17 cellular contexts compared by ENCODE assay signal in genomic region chr3:99108508-99108907, GRCh38.
DNase-seq lines count a peak whose midpoint lies in the region; FAIRE-seq and TF ChIP-seq lines count a peak whose summit lies in the region.
"Had no signal": no experiment of that assay in that cellular context is flagged by ENCODE, and none has a peak within 500 bp of the region (broad histone marks: within the 10 kb centered on the region; RNA-seq: fewer than 3 reads in every experiment).

No MANE protein-coding gene starts in this region.

- H3K27ac Mint-ChIP-seq in activated CD4-positive, alpha-beta T cell treated with anti-CD3 and anti-CD28 coated beads, Interleukin-2, amount 10 ng/mL, durations not matched to agents 7 days and 5 days, result no peak overlapping the region
- H3K27ac Mint-ChIP-seq: activated CD4-positive, alpha-beta T cell treated with anti-CD3 and anti-CD28 coated beads, Interleukin-2, amount 10 ng/mL, durations not matched to agents 24 days and 14 days; activated naive CD8-positive, alpha-beta T cell treated with anti-CD3 and anti-CD28 coated beads for 36 hours; natural killer cell had no signal

- no peaks in the 10 kb centered on the region for H3K4me1 Mint-ChIP-seq in activated CD4-positive, alpha-beta T cell treated with anti-CD3 and anti-CD28 coated beads, Interleukin-2, amount 10 ng/mL, durations not matched to agents 7 days and 5 days
- H3K4me1 Mint-ChIP-seq: activated CD4-positive, alpha-beta T cell treated with anti-CD3 and anti-CD28 coated beads, Interleukin-2, amount 10 ng/mL, durations not matched to agents 24 days and 14 days; activated naive CD8-positive, alpha-beta T cell treated with anti-CD3 and anti-CD28 coated beads for 36 hours; natural killer cell had no signal

- H3K36me3 ChIP-seq in bronchial epithelial cell (ENCODE audit: control insufficient read depth, insufficient read depth, low read length), result no peaks in the 10 kb centered on the region
- H3K36me3 ChIP-seq in kidney epithelial cell (ENCODE audit: control insufficient read depth, insufficient read depth, low read length), result no peaks in the 10 kb centered on the region
- H3K36me3 ChIP-seq: tibial nerve had no signal

- H3K27me3 ChIP-seq in bronchial epithelial cell (ENCODE audit: control insufficient read depth, insufficient read depth, low read length) (peaks cover 1% of the 10 kb centered on the region), kidney epithelial cell (ENCODE audit: control insufficient read depth, insufficient read depth, low read length) (no peaks in the 10 kb centered on the region)
- H3K27me3 ChIP-seq: hepatocyte, tibial nerve had no signal

- no peak overlapping the region for H3K4me3 Mint-ChIP-seq in activated CD4-positive, alpha-beta T cell treated with anti-CD3 and anti-CD28 coated beads, Interleukin-2, amount 10 ng/mL, durations not matched to agents 7 days and 5 days
- H3K4me3 Mint-ChIP-seq: activated CD4-positive, alpha-beta T cell treated with anti-CD3 and anti-CD28 coated beads, Interleukin-2, amount 10 ng/mL, durations not matched to agents 24 days and 14 days; activated naive CD8-positive, alpha-beta T cell treated with anti-CD3 and anti-CD28 coated beads for 36 hours; natural killer cell had no signal

- CTCF ChIA-PET in activated CD4-positive, alpha-beta T cell treated with anti-CD3 and anti-CD28 coated beads, Interleukin-2, amount 10 ng/mL, durations not matched to agents 7 days and 5 days (lab: Charles Lee), result no interaction called here

- FAIRE-seq in bronchial epithelial cell (lab: Jason Lieb, UNC), result no peak

- H3K36me3 Mint-ChIP-seq in activated CD4-positive, alpha-beta T cell treated with anti-CD3 and anti-CD28 coated beads, Interleukin-2, amount 10 ng/mL, durations not matched to agents 7 days and 5 days (ENCODE audit: low read depth), result no peaks in the 10 kb centered on the region
- H3K36me3 Mint-ChIP-seq: activated naive CD8-positive, alpha-beta T cell treated with anti-CD3 and anti-CD28 coated beads for 36 hours; natural killer cell had no signal

- DNase-seq in AG09319 (ENCODE audit: extremely low read depth, low read depth) (peak; percentile 74), HT1080 (ENCODE audit: low read depth) (peak; percentile 99), bronchial epithelial cell (ENCODE audit: low read depth) (peak; percentile 96), kidney epithelial cell (ENCODE audit: low read depth) (peak; percentile 77)
- DNase-seq in activated CD4-positive, alpha-beta T cell treated with anti-CD3 and anti-CD28 coated beads, Interleukin-2, amount 50 U/mL, for 1 hour, result no peak
- DNase-seq in effector CD4-positive, alpha-beta T cell, result no peak
- DNase-seq in activated CD4-positive, alpha-beta T cell treated with anti-CD3 and anti-CD28 coated beads, Interleukin-2, amount 10 ng/mL, durations not matched to agents 7 days and 5 days, result no peak
- no peak for DNase-seq in activated CD4-positive, alpha-beta T cell treated with anti-CD3 and anti-CD28 coated beads for 48 hours
- DNase-seq: activated CD4-positive, alpha-beta T cell treated with anti-CD3 and anti-CD28 coated beads, Interleukin-2, amount 10 ng/mL, durations not matched to agents 24 days and 14 days; activated naive CD8-positive, alpha-beta T cell treated with anti-CD3 and anti-CD28 coated beads for 36 hours; Caco-2; natural killer cell; NCI-H1694; SHP77; stimulated activated CD4-positive, alpha-beta T cell treated with anti-CD3 and anti-CD28 coated beads, Interleukin-4, amount 100 ng/mL, for 24 hours had no signal

- H3K4me3 ChIP-seq in bronchial epithelial cell (ENCODE audit: low read depth, low read length) (no peak overlapping the region), kidney epithelial cell (ENCODE audit: low read depth, low read length) (no peak overlapping the region)
- H3K4me3 ChIP-seq: hepatocyte, tibial nerve had no signal

- POLR2A ChIA-PET in activated CD4-positive, alpha-beta T cell treated with anti-CD3 and anti-CD28 coated beads, Interleukin-2, amount 10 ng/mL, durations not matched to agents 7 days and 5 days (lab: Charles Lee), result no interaction called here

- H3K9me3 Mint-ChIP-seq in activated CD4-positive, alpha-beta T cell treated with anti-CD3 and anti-CD28 coated beads, Interleukin-2, amount 10 ng/mL, durations not matched to agents 7 days and 5 days, result no peaks in the 10 kb centered on the region
- H3K9me3 Mint-ChIP-seq: activated CD4-positive, alpha-beta T cell treated with anti-CD3 and anti-CD28 coated beads, Interleukin-2, amount 10 ng/mL, durations not matched to agents 24 days and 14 days; activated naive CD8-positive, alpha-beta T cell treated with anti-CD3 and anti-CD28 coated beads for 36 hours had no signal

- TF ChIP-seq CTCF in AG09319 (IDR thresholded peaks at IDR 0.05; ENCODE audit: low read depth, low read length) (no peak), bronchial epithelial cell (IDR thresholded peaks at IDR 0.05; ENCODE audit: insufficient read depth, low read length, severe bottlenecking) (no peak), kidney epithelial cell (IDR thresholded peaks at IDR 0.05; ENCODE audit: insufficient read depth, low read length, poor library complexity, severe bottlenecking) (no peak)

- H3K27me3 Mint-ChIP-seq in activated CD4-positive, alpha-beta T cell treated with anti-CD3 and anti-CD28 coated beads, Interleukin-2, amount 10 ng/mL, durations not matched to agents 7 days and 5 days, result no peaks in the 10 kb centered on the region
- H3K27me3 Mint-ChIP-seq: activated CD4-positive, alpha-beta T cell treated with anti-CD3 and anti-CD28 coated beads, Interleukin-2, amount 10 ng/mL, durations not matched to agents 24 days and 14 days had no signal

Comparison
In these comparisons a context has a peak if more than half of its experiments do, and no peak if none do; other contexts are left out.
1. DNase-seq: peak in AG09319 (single experiment), HT1080 (single experiment), bronchial epithelial cell (single experiment) and kidney epithelial cell (single experiment); none in activated CD4-positive, alpha-beta T cell treated with anti-CD3 and anti-CD28 coated beads, Interleukin-2, amount 50 U/mL, for 1 hour (single experiment), effector CD4-positive, alpha-beta T cell (single experiment), activated CD4-positive, alpha-beta T cell treated with anti-CD3 and anti-CD28 coated beads, Interleukin-2, amount 10 ng/mL, durations not matched to agents 7 days and 5 days (single experiment) and activated CD4-positive, alpha-beta T cell treated with anti-CD3 and anti-CD28 coated beads for 48 hours (single experiment).